ENCODE assay signal across 1 cellular context in genomic region chr12:89884365-89884915, GRCh38.
TF ChIP-seq lines count a peak whose summit lies in the region.

No MANE protein-coding gene starts in this region.

TF ChIP-seq in GM23338, 12 proteins besides CTCF, POLR2A, EP300 and RAD21 (continued from another document):
- TF ChIP-seq, protein P1, sequence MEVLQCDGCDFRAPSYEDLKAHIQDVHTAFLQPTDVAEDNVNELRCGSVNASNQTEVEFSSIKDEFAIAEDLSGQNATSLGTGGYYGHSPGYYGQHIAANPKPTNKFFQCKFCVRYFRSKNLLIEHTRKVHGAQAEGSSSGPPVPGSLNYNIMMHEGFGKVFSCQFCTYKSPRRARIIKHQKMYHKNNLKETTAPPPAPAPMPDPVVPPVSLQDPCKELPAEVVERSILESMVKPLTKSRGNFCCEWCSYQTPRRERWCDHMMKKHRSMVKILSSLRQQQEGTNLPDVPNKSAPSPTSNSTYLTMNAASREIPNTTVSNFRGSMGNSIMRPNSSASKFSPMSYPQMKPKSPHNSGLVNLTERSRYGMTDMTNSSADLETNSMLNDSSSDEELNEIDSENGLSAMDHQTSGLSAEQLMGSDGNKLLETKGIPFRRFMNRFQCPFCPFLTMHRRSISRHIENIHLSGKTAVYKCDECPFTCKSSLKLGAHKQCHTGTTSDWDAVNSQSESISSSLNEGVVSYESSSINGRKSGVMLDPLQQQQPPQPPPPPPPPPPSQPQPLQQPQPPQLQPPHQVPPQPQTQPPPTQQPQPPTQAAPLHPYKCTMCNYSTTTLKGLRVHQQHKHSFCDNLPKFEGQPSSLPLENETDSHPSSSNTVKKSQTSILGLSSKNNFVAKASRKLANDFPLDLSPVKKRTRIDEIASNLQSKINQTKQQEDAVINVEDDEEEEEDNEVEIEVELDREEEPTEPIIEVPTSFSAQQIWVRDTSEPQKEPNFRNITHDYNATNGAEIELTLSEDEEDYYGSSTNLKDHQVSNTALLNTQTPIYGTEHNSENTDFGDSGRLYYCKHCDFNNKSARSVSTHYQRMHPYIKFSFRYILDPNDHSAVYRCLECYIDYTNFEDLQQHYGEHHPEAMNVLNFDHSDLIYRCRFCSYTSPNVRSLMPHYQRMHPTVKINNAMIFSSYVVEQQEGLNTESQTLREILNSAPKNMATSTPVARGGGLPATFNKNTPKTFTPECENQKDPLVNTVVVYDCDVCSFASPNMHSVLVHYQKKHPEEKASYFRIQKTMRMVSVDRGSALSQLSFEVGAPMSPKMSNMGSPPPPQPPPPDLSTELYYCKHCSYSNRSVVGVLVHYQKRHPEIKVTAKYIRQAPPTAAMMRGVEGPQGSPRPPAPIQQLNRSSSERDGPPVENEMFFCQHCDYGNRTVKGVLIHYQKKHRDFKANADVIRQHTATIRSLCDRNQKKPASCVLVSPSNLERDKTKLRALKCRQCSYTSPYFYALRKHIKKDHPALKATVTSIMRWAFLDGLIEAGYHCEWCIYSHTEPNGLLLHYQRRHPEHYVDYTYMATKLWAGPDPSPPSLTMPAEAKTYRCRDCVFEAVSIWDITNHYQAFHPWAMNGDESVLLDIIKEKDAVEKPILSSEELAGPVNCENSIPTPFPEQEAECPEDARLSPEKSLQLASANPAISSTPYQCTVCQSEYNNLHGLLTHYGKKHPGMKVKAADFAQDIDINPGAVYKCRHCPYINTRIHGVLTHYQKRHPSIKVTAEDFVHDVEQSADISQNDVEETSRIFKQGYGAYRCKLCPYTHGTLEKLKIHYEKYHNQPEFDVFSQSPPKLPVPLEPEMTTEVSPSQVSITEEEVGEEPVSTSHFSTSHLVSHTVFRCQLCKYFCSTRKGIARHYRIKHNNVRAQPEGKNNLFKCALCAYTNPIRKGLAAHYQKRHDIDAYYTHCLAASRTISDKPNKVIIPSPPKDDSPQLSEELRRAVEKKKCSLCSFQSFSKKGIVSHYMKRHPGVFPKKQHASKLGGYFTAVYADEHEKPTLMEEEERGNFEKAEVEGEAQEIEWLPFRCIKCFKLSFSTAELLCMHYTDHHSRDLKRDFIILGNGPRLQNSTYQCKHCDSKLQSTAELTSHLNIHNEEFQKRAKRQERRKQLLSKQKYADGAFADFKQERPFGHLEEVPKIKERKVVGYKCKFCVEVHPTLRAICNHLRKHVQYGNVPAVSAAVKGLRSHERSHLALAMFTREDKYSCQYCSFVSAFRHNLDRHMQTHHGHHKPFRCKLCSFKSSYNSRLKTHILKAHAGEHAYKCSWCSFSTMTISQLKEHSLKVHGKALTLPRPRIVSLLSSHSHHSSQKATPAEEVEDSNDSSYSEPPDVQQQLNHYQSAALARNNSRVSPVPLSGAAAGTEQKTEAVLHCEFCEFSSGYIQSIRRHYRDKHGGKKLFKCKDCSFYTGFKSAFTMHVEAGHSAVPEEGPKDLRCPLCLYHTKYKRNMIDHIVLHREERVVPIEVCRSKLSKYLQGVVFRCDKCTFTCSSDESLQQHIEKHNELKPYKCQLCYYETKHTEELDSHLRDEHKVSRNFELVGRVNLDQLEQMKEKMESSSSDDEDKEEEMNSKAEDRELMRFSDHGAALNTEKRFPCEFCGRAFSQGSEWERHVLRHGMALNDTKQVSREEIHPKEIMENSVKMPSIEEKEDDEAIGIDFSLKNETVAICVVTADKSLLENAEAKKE (CRISPR knock-in tag; IDR thresholded peaks at IDR 0.05) = no peak
- TF ChIP-seq NANOG (IDR thresholded peaks at IDR 0.05; ENCODE audit: borderline replicate concordance) (no peak), JUNB (IDR thresholded peaks at IDR 0.05; ENCODE audit: unreplicated experiment) (no peak), ETS1 (IDR thresholded peaks at IDR 0.05) (no peak)
